In the genomic region with DNA sequence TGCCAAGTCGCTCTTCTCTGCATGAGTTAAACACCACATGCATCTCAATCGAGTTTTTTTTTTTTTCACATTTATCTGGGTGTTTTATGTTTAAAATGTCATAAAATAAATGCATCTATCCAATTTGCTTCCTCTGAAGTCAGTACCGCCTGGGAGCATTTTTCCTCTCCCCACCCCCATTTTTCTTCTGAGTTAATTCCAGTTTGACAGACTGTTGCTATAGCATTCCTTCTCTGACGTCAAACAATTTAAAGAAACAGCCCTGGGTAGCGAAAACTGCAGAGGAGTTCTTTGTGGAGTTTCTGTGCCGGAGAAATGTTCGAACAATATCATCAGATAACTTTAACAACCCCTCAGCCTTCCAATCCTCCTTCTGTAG, we compare ENCODE assay signal across 8 cellular contexts. TPM values are rescaled to one million over a fixed set of nuclear protein-coding genes. Genes with fewer than 3 reads are reported as not detected.
DNase-seq lines count a peak whose midpoint lies in the region; ATAC-seq and TF ChIP-seq lines count a peak whose summit lies in the region.

No MANE protein-coding gene starts in this region.

- H3K27ac ChIP-seq in heart right ventricle (peak overlapping the region; percentile 92 to 97 (median 95)), lung (ENCODE audit: low read depth in 1 of 2, low read length in 1 of 2) (peak overlapping the region; percentile 97 to 99), aorta (ENCODE audit: low read depth in 1 of 2, low read length in 2 of 2) (peak overlapping the region in 1 of 2 donors; percentile 25)

- H3K4me3 ChIP-seq in heart right ventricle (peak overlapping the region in 7 of 10 donors; percentile 65 to 89 (median 83)), lung (no peak overlapping the region), aorta (ENCODE audit: low read length in 2 of 2) (peak overlapping the region; percentile 94 to 97)

- no peak for TF ChIP-seq CTCF in heart right ventricle (IDR thresholded peaks at IDR 0.05)
- no peak for TF ChIP-seq CTCF in lung (IDR thresholded peaks at IDR 0.05; ENCODE audit: control extremely low read depth, extremely low read depth)

- intact Hi-C loops in heart right ventricle (cut with DNase I) (loop anchor here in 2 of 10 donors (5.0 to 10.0 kb wide), 2 partner anchors 63 to 110 kb away; a partner anchor contains a TSS), Right ventricle myocardium inferior (cut with DNase I) (no loop called here), aorta (cut with DNase I) (loop anchor here (5.0 kb wide), 2 partner anchors 105 to 110 kb away; a partner anchor contains a TSS)

- H3K27me3 ChIP-seq in heart right ventricle: no peaks in the 10 kb centered on the region
- no peaks in the 10 kb centered on the region for H3K27me3 ChIP-seq in lung (ENCODE audit: control insufficient read depth, insufficient read depth)
- H3K27me3 ChIP-seq in aorta (ENCODE audit: control insufficient read depth in 1 of 2, insufficient read depth in 2 of 2, low read length in 1 of 2): no peaks in the 10 kb centered on the region

- ATAC-seq in heart right ventricle (peak in 1 of 8 donors; percentile 37), Right ventricle myocardium inferior (no peak), lung (ENCODE audit: insufficient read depth, low FRiP score) (no peak), aorta (ENCODE audit: low FRiP score) (no peak), GM18517 (IDR thresholded peaks at IDR 0.05; ENCODE audit: unreplicated experiment) (no peak)

- peak in 1 of 2 donors; percentile 15 for DNase-seq in heart right ventricle
- DNase-seq in Right ventricle myocardium inferior (ENCODE audit: missing footprints): no peak
- DNase-seq in astrocyte of the hippocampus (ENCODE audit: low read depth, low spot score): peak; percentile 64
- no peak for DNase-seq in lung (ENCODE audit: low spot score)
- DNase-seq in aorta: no peak
- DNase-seq in NCI-H187 treated with DMSO at 0.1 percent for 48 hours (lab: John Stamatoyannopoulos, UW): no peak
- DNase-seq in hypothalamus (lab: John Stamatoyannopoulos, UW): no peak

- WGBS in heart right ventricle, 2 donors: 44 to 54% methylated on average over 7 of the region's 7 CpGs
- WGBS in lung, 2 donors: 47 to 48% methylated on average over 7 of the region's 7 CpGs
- WGBS in aorta, 2 donors: 12 to 15% methylated on average over 7 of the region's 7 CpGs

- H3K4me1 ChIP-seq in heart right ventricle (peaks cover 0 to 47% (median 39%) of the 10 kb centered on the region in 9 donors), lung (ENCODE audit: control insufficient read depth in 2 of 2, insufficient read depth in 2 of 2, low read length in 2 of 2) (peaks cover 1 to 23% of the 10 kb centered on the region in 2 donors), aorta (ENCODE audit: control insufficient read depth in 1 of 2, insufficient read depth in 2 of 2, low read length in 2 of 2) (peaks cover 3 to 4% of the 10 kb centered on the region in 2 donors)

- H3K36me3 ChIP-seq in heart right ventricle: peaks cover 0 to 6% (median 0%) of the 10 kb centered on the region in 9 donors
- no peaks in the 10 kb centered on the region for H3K36me3 ChIP-seq in lung (ENCODE audit: control insufficient read depth in 2 of 2, insufficient read depth in 2 of 2, low read length in 2 of 2)
- no peaks in the 10 kb centered on the region for H3K36me3 ChIP-seq in aorta (ENCODE audit: control insufficient read depth in 1 of 2, insufficient read depth in 2 of 2, low read length in 1 of 2)

- no peaks in the 10 kb centered on the region for H3K9me3 ChIP-seq in heart right ventricle
- H3K9me3 ChIP-seq in lung (ENCODE audit: control insufficient read depth in 2 of 2, insufficient read depth in 1 of 2, low read length in 1 of 2): no peaks in the 10 kb centered on the region
- no peaks in the 10 kb centered on the region for H3K9me3 ChIP-seq in aorta (ENCODE audit: control insufficient read depth, low read length)

RNA-seq across cellular contexts. Expression of a gene that starts 0.9 kb away (rescaled TPM):
- total RNA-seq in heart right ventricle (10 to 100 TPM; 12.4 to 48.2 (median 13.4) TPM), Right ventricle myocardium inferior (15.8 TPM), lung (10 to 100 TPM; 33.7 to 56.2 TPM), aorta (10 to 100 TPM; 56.4 to 84.9 TPM)
- polyA plus RNA-seq in heart right ventricle (1 to 10 TPM; 6.6 to 8.3 TPM), lung (10 to 100 TPM in 1 of 2 donors, 1 to 10 TPM in 1; 6.3 to 17.9 TPM), aorta (10 to 100 TPM; 12.7 to 26.0 TPM)
